In the genomic region with DNA sequence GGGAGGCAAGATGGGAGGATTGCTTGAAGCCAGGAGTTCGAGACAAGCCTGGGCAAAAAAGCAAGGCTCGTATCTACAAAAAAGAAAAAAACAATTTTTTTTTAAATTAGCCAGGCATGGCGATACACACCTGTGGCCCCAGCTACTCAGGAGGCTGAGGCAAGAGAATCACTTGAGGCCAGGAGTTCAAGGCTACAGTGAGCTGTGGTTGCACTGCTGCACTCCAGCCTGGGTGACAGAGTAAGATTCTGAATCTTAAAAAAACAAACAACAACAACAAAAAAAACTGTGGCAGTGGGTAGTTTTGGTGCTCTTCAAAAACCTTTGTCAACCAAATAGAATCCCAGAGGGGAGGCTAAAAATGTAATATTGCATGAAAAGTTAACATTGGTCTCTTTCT, we compare ENCODE assay signal across 14 cellular contexts. TPM values are rescaled to one million over a fixed set of nuclear protein-coding genes. Genes with fewer than 3 reads are reported as not detected.
DNase-seq lines count a peak whose midpoint lies in the region; ATAC-seq lines count a peak whose summit lies in the region.
"Had no signal": no experiment of that assay in that cellular context is flagged by ENCODE, and none has a peak within 500 bp of the region (broad histone marks: within the 10 kb centered on the region; RNA-seq: fewer than 3 reads in every experiment).

No MANE protein-coding gene starts in this region.

- peak overlapping the region; percentile 27; the same call in 1 of the 2 replicates for H3K27ac ChIP-seq in Karpas-422 (ENCODE audit: low read length)
- H3K27ac ChIP-seq: 22Rv1, SJSA1 had no signal

- peaks cover 5 to 17% of the 10 kb centered on the region in 2 donors for H3K36me3 Mint-ChIP-seq in activated naive CD4-positive, alpha-beta T cell treated with anti-CD3 and anti-CD28 coated beads, Interleukin-2, amount 50 U/mL, for 72 hours
- peaks cover 48% of the 10 kb centered on the region for H3K36me3 Mint-ChIP-seq in stimulated activated effector memory CD8-positive, alpha-beta T cell treated with anti-CD3 and anti-CD28 coated beads, Interleukin-12 subunit alpha, Interleukin-12 subunit beta, amount 100 ng/mL, for 72 hours

- peaks cover 32% of the 10 kb centered on the region for H3K4me1 ChIP-seq in Karpas-422 (ENCODE audit: low read length)
- H3K4me1 ChIP-seq: colonic mucosa had no signal

- H3K4me1 Mint-ChIP-seq in stimulated activated effector memory CD8-positive, alpha-beta T cell treated with anti-CD3 and anti-CD28 coated beads, Interleukin-12 subunit alpha, Interleukin-12 subunit beta, amount 100 ng/mL, for 72 hours = peaks cover 49% of the 10 kb centered on the region

- peak overlapping the region; percentile 93 to 100 for H3K27ac Mint-ChIP-seq in activated naive CD4-positive, alpha-beta T cell treated with anti-CD3 and anti-CD28 coated beads, Interleukin-2, amount 50 U/mL, for 72 hours
- H3K27ac Mint-ChIP-seq in stimulated activated effector memory CD8-positive, alpha-beta T cell treated with anti-CD3 and anti-CD28 coated beads, Interleukin-12 subunit alpha, Interleukin-12 subunit beta, amount 100 ng/mL, for 72 hours = peak overlapping the region; percentile 95

- no peaks in the 10 kb centered on the region for H3K9me3 ChIP-seq in Karpas-422 (ENCODE audit: low read length)
- H3K9me3 ChIP-seq: colonic mucosa, SJSA1 had no signal

- no peaks in the 10 kb centered on the region for H4K20me1 ChIP-seq in Karpas-422 (ENCODE audit: insufficient read depth, low read depth, low read length)

- peak overlapping the region; percentile 58 for H3K9ac ChIP-seq in Karpas-422 (ENCODE audit: low read length)

- no peaks in the 10 kb centered on the region for H3K79me2 ChIP-seq in Karpas-422 (ENCODE audit: low read length)

- H3K27me3 ChIP-seq in Karpas-422 (ENCODE audit: low read length) = no peaks in the 10 kb centered on the region
- H3K27me3 ChIP-seq: colonic mucosa, SJSA1 had no signal

- H3K36me3 ChIP-seq in Karpas-422 (ENCODE audit: insufficient read depth, low read length) = no peaks in the 10 kb centered on the region
- H3K36me3 ChIP-seq: colonic mucosa, SJSA1 had no signal

- no peaks in the 10 kb centered on the region for H3K9me2 ChIP-seq in Karpas-422 (replicated peaks; ENCODE audit: insufficient read depth, low read length)

- DNase-seq in NCI-H2171 (lab: John Stamatoyannopoulos, UW) (peak; percentile 55), NCI-H2171 treated with DMSO at 0.1 percent for 48 hours (lab: John Stamatoyannopoulos, UW) (no peak), Karpas-422 (no peak), SW480 (ENCODE audit: low spot score) (no peak), mesenteric fat pad (ENCODE audit: low spot score) (no peak)
- no peak for DNase-seq in activated naive CD4-positive, alpha-beta T cell treated with anti-CD3 and anti-CD28 coated beads, Interleukin-2, amount 50 U/mL, for 72 hours (ENCODE audit: low spot score in 2 of 2)
- DNase-seq in stimulated activated effector memory CD8-positive, alpha-beta T cell treated with anti-CD3 and anti-CD28 coated beads, Interleukin-12 subunit alpha, Interleukin-12 subunit beta, amount 100 ng/mL, for 72 hours (ENCODE audit: low spot score in 2 of 2) = no peak
- DNase-seq: DMS 273 treated with DMSO at 0.1 percent for 48 hours, NCI-H82, retina had no signal

- H3K4me2 ChIP-seq in Karpas-422 (ENCODE audit: low read depth, low read length, poor library complexity, severe bottlenecking) = peak overlapping the region; percentile 62

- peak overlapping the region; percentile 78 for H3K4me3 Mint-ChIP-seq in stimulated activated effector memory CD8-positive, alpha-beta T cell treated with anti-CD3 and anti-CD28 coated beads, Interleukin-12 subunit alpha, Interleukin-12 subunit beta, amount 100 ng/mL, for 72 hours

- no peak for ATAC-seq in activated naive CD4-positive, alpha-beta T cell treated with anti-CD3 and anti-CD28 coated beads, Interleukin-2, amount 50 U/mL, for 72 hours
- no peak for ATAC-seq in stimulated activated effector memory CD8-positive, alpha-beta T cell treated with anti-CD3 and anti-CD28 coated beads, Interleukin-12 subunit alpha, Interleukin-12 subunit beta, amount 100 ng/mL, for 72 hours
- no peak for ATAC-seq in HG02970 (IDR thresholded peaks at IDR 0.05; ENCODE audit: low FRiP score, unreplicated experiment)

- peaks cover 0 to 6% of the 10 kb centered on the region in 2 donors for H3K9me3 Mint-ChIP-seq in activated naive CD4-positive, alpha-beta T cell treated with anti-CD3 and anti-CD28 coated beads, Interleukin-2, amount 50 U/mL, for 72 hours
- H3K9me3 Mint-ChIP-seq in stimulated activated effector memory CD8-positive, alpha-beta T cell treated with anti-CD3 and anti-CD28 coated beads, Interleukin-12 subunit alpha, Interleukin-12 subunit beta, amount 100 ng/mL, for 72 hours = no peaks in the 10 kb centered on the region

- peak overlapping the region; percentile 51 for H3K4me3 ChIP-seq in Karpas-422 (ENCODE audit: low read length)
- H3K4me3 ChIP-seq: colonic mucosa, SJSA1 had no signal

- no peak overlapping the region for H2AFZ ChIP-seq in Karpas-422 (ENCODE audit: low read length)

RNA-seq across cellular contexts. Expression of a gene that starts 0.7 kb away (rescaled TPM):
- total RNA-seq in Karpas-422 (2014; rRNA removed; shearing (Covaris generic); ENCODE audit: low replicate concordance) = 22.8 and 43.3 TPM in 2 replicates
- 10 to 100 TPM; 54.4 to 55.3 TPM for total RNA-seq in activated naive CD4-positive, alpha-beta T cell treated with anti-CD3 and anti-CD28 coated beads, Interleukin-2, amount 50 U/mL, for 72 hours
- total RNA-seq in mesenteric fat pad = 3.7 TPM

RNA-seq across cellular contexts. Expression of a gene that starts 16.6 kb away (rescaled TPM):
- 0.48 and 1.0 TPM in 2 replicates for total RNA-seq in Karpas-422 (2014; rRNA removed; shearing (Covaris generic); ENCODE audit: low replicate concordance)
- total RNA-seq in activated naive CD4-positive, alpha-beta T cell treated with anti-CD3 and anti-CD28 coated beads, Interleukin-2, amount 50 U/mL, for 72 hours = 1 to 10 TPM; 1.1 to 1.3 TPM
- 0.87 TPM for total RNA-seq in mesenteric fat pad

RNA-seq across cellular contexts. Expression of a gene that starts 33.8 kb away (rescaled TPM):
- total RNA-seq in Karpas-422 (2014; rRNA removed; shearing (Covaris generic); ENCODE audit: low replicate concordance) = 35.3 and 64.0 TPM in 2 replicates
- 10 to 100 TPM; 58.9 to 71.6 TPM for total RNA-seq in activated naive CD4-positive, alpha-beta T cell treated with anti-CD3 and anti-CD28 coated beads, Interleukin-2, amount 50 U/mL, for 72 hours
- total RNA-seq in mesenteric fat pad = 8.5 TPM

RNA-seq across cellular contexts. Expression of a gene that starts 34.3 kb away (rescaled TPM):
- total RNA-seq in Karpas-422 (2014; rRNA removed; shearing (Covaris generic); ENCODE audit: low replicate concordance) = 7.6 and 11.3 TPM in 2 replicates
- total RNA-seq in activated naive CD4-positive, alpha-beta T cell treated with anti-CD3 and anti-CD28 coated beads, Interleukin-2, amount 50 U/mL, for 72 hours = 10 to 100 TPM; 15.9 to 21.8 TPM
- total RNA-seq in mesenteric fat pad = 5.8 TPM

RNA-seq across cellular contexts. Expression of a gene that starts 58.3 kb away (rescaled TPM):
- 25.7 and 36.0 TPM in 2 replicates for total RNA-seq in Karpas-422 (2014; rRNA removed; shearing (Covaris generic); ENCODE audit: low replicate concordance)
- 10 to 100 TPM; 43.7 to 75.8 TPM for total RNA-seq in activated naive CD4-positive, alpha-beta T cell treated with anti-CD3 and anti-CD28 coated beads, Interleukin-2, amount 50 U/mL, for 72 hours
- total RNA-seq in mesenteric fat pad = 78.9 TPM
